32 cellular contexts compared by ENCODE assay signal in genomic region chr14:104183796-104184195, GRCh38.
"Had no signal": no experiment of that assay in that cellular context is flagged by ENCODE, and none has a peak within 500 bp of the region (broad histone marks: within the 10 kb centered on the region; RNA-seq: fewer than 3 reads in every experiment).

No MANE protein-coding gene starts in this region.

- H3K4me3 ChIP-seq: ascending aorta, breast epithelium, coronary artery, dorsolateral prefrontal cortex, esophagus squamous epithelium, gastroesophageal sphincter had no signal

- H3K4me1 Mint-ChIP-seq: activated CD4-positive, alpha-beta T cell treated with anti-CD3 and anti-CD28 coated beads for 36 hours; activated CD4-positive, alpha-beta T cell treated with anti-CD3 and anti-CD28 coated beads, Interleukin-2, amount 10 ng/mL, durations not matched to agents 24 days and 14 days; activated CD8-positive, alpha-beta memory T cell treated with anti-CD3 and anti-CD28 coated beads, Interleukin-2, amount 10 ng/mL, durations not matched to agents 7 days and 5 days; activated naive CD4-positive, alpha-beta T cell treated with anti-CD3 and anti-CD28 coated beads, Interleukin-2, amount 10 ng/mL, durations not matched to agents 7 days and 5 days; activated naive CD8-positive, alpha-beta T cell treated with anti-CD3 and anti-CD28 coated beads, Interleukin-2, amount 10 ng/mL, durations not matched to agents 7 days and 5 days; central memory CD8-positive, alpha-beta T cell; endodermal cell had no signal

- H3K27me3 Mint-ChIP-seq: activated CD4-positive, alpha-beta T cell treated with anti-CD3 and anti-CD28 coated beads for 36 hours; activated CD4-positive, alpha-beta T cell treated with anti-CD3 and anti-CD28 coated beads, Interleukin-2, amount 10 ng/mL, durations not matched to agents 24 days and 14 days; activated CD8-positive, alpha-beta memory T cell treated with anti-CD3 and anti-CD28 coated beads, Interleukin-2, amount 10 ng/mL, durations not matched to agents 7 days and 5 days; activated naive CD4-positive, alpha-beta T cell treated with anti-CD3 and anti-CD28 coated beads, Interleukin-2, amount 10 ng/mL, durations not matched to agents 7 days and 5 days; activated naive CD8-positive, alpha-beta T cell treated with anti-CD3 and anti-CD28 coated beads, Interleukin-2, amount 10 ng/mL, durations not matched to agents 7 days and 5 days; brain; T-helper 17 cell had no signal

- H3K9me3 ChIP-seq: ascending aorta, breast epithelium, esophagus squamous epithelium, gastroesophageal sphincter had no signal

- H3K4me1 ChIP-seq: ascending aorta, breast epithelium had no signal

- ATAC-seq: activated CD4-positive, alpha-beta T cell treated with anti-CD3 and anti-CD28 coated beads for 36 hours; activated CD8-positive, alpha-beta memory T cell treated with anti-CD3 and anti-CD28 coated beads, Interleukin-2, amount 10 ng/mL, durations not matched to agents 7 days and 5 days; activated CD8-positive, alpha-beta T cell treated with anti-CD3 and anti-CD28 coated beads, Interleukin-2, amount 10 ng/mL, durations not matched to agents 7 days and 5 days; activated naive CD4-positive, alpha-beta T cell treated with anti-CD3 and anti-CD28 coated beads, Interleukin-2, amount 50 U/mL, for 72 hours; gastroesophageal sphincter; T-helper 17 cell had no signal

- H3K27me3 ChIP-seq: ascending aorta had no signal

- H3K9me3 Mint-ChIP-seq: activated CD4-positive, alpha-beta memory T cell treated with anti-CD3 and anti-CD28 coated beads for 36 hours; activated CD4-positive, alpha-beta T cell treated with anti-CD3 and anti-CD28 coated beads, Interleukin-2, amount 10 ng/mL, durations not matched to agents 24 days and 14 days; activated naive CD4-positive, alpha-beta T cell treated with anti-CD3 and anti-CD28 coated beads, Interleukin-2, amount 10 ng/mL, durations not matched to agents 7 days and 5 days; activated naive CD4-positive, alpha-beta T cell treated with anti-CD3 and anti-CD28 coated beads, Interleukin-2, amount 50 U/mL, for 72 hours; activated naive CD8-positive, alpha-beta T cell treated with anti-CD3 and anti-CD28 coated beads, Interleukin-2, amount 10 ng/mL, durations not matched to agents 7 days and 5 days; activated T-helper 1 cell treated with anti-CD3 and anti-CD28 coated beads, Interleukin-12 subunit alpha, Interleukin-12 subunit beta, Interleukin-2, Interleukin-4 antibody, amounts not matched to agents 30 ng/mL and 10 ng/mL and 1 ng/mL, durations not matched to agents 14 hours and 24 hours and 36 hours; activated T-helper 2 cell treated with anti-CD3 and anti-CD28 coated beads, Interferon-gamma antibody, Interleukin-2, Interleukin-4, amounts not matched to agents 10 μg/mL and 5 μg/mL and 100 μg/mL, durations not matched to agents 14 hours and 24 hours and 36 hours; brain; central memory CD8-positive, alpha-beta T cell; dendritic cell treated with granulocyte-macrophage colony-stimulating factor and Interleukin-4, amounts not matched to agents 40 ng/mL and 50 ng/mL, for 4 days; endodermal cell; T-helper 2 cell treated with Interferon-gamma antibody and Interleukin-4, amounts not matched to agents 5 μg/mL and 100 μg/mL, for 36 hours had no signal

- H3K27ac Mint-ChIP-seq: activated CD4-positive, alpha-beta memory T cell treated with anti-CD3 and anti-CD28 coated beads for 36 hours; activated CD4-positive, alpha-beta T cell treated with anti-CD3 and anti-CD28 coated beads for 36 hours; activated CD4-positive, alpha-beta T cell treated with anti-CD3 and anti-CD28 coated beads, Interleukin-2, amount 10 ng/mL, durations not matched to agents 24 days and 14 days; activated CD8-positive, alpha-beta memory T cell treated with anti-CD3 and anti-CD28 coated beads, Interleukin-2, amount 10 ng/mL, durations not matched to agents 7 days and 5 days; activated CD8-positive, alpha-beta T cell treated with anti-CD3 and anti-CD28 coated beads, Interleukin-2, amount 10 ng/mL, durations not matched to agents 7 days and 5 days; activated naive CD4-positive, alpha-beta T cell treated with anti-CD3 and anti-CD28 coated beads, Interleukin-2, amount 10 ng/mL, durations not matched to agents 7 days and 5 days; activated naive CD4-positive, alpha-beta T cell treated with anti-CD3 and anti-CD28 coated beads, Interleukin-2, amount 50 U/mL, for 72 hours; activated naive CD8-positive, alpha-beta T cell treated with anti-CD3 and anti-CD28 coated beads, Interleukin-2, amount 10 ng/mL, durations not matched to agents 7 days and 5 days; activated T-helper 1 cell treated with anti-CD3 and anti-CD28 coated beads, Interleukin-12 subunit alpha, Interleukin-12 subunit beta, Interleukin-2, Interleukin-4 antibody, amounts not matched to agents 30 ng/mL and 10 ng/mL and 1 ng/mL, durations not matched to agents 14 hours and 24 hours and 36 hours; activated T-helper 2 cell treated with anti-CD3 and anti-CD28 coated beads, Interferon-gamma antibody, Interleukin-2, Interleukin-4, amounts not matched to agents 10 μg/mL and 5 μg/mL and 100 μg/mL, durations not matched to agents 14 hours and 24 hours and 36 hours; dendritic cell treated with granulocyte-macrophage colony-stimulating factor and Interleukin-4, amounts not matched to agents 40 ng/mL and 50 ng/mL, for 4 days; T-helper 17 cell; T-helper 2 cell treated with Interferon-gamma antibody and Interleukin-4, amounts not matched to agents 5 μg/mL and 100 μg/mL, for 36 hours had no signal

- DNase-seq: activated CD4-positive, alpha-beta memory T cell treated with anti-CD3 and anti-CD28 coated beads for 36 hours; activated CD4-positive, alpha-beta T cell treated with anti-CD3 and anti-CD28 coated beads for 36 hours; activated CD4-positive, alpha-beta T cell treated with anti-CD3 and anti-CD28 coated beads, Interleukin-2, amount 10 ng/mL, durations not matched to agents 24 days and 14 days; activated CD4-positive, CD25-positive, alpha-beta regulatory T cell; activated CD4-positive, CD25-positive, alpha-beta regulatory T cell treated with anti-CD3 and anti-CD28 coated beads, Interleukin-2, amount 50 U/mL, for 72 hours; activated CD8-positive, alpha-beta memory T cell treated with anti-CD3 and anti-CD28 coated beads, Interleukin-2, amount 10 ng/mL, durations not matched to agents 7 days and 5 days; activated CD8-positive, alpha-beta memory T cell treated with anti-CD3 and anti-CD28 coated beads, Interleukin-2, amount 50 U/mL, for 4 hours; activated CD8-positive, alpha-beta T cell treated with anti-CD3 and anti-CD28 coated beads, Interleukin-2, amount 10 ng/mL, durations not matched to agents 7 days and 5 days; activated effector memory CD4-positive, alpha-beta T cell treated with anti-CD3 and anti-CD28 coated beads, Interleukin-2, amount 50 U/mL, for 16 hours; activated naive CD4-positive, alpha-beta T cell treated with anti-CD3 and anti-CD28 coated beads, Interleukin-2, amount 10 ng/mL, durations not matched to agents 7 days and 5 days; activated naive CD8-positive, alpha-beta T cell treated with anti-CD3 and anti-CD28 coated beads, Interleukin-2, amount 10 ng/mL, durations not matched to agents 7 days and 5 days; activated T-cell treated with anti-CD3 and anti-CD28 coated beads, Interleukin-2, amount 50 U/mL, for 1 hour; activated T-cell treated with anti-CD3 and anti-CD28 coated beads, Interleukin-2, amount 50 U/mL, for 48 hours; dorsolateral prefrontal cortex; effector memory CD4-positive, alpha-beta T cell; esophagus squamous epithelium; foreskin melanocyte; T-helper 1 cell; T-helper 17 cell; T1000 had no signal

- H3K36me3 Mint-ChIP-seq: activated CD4-positive, alpha-beta memory T cell treated with anti-CD3 and anti-CD28 coated beads for 36 hours; activated CD8-positive, alpha-beta memory T cell treated with anti-CD3 and anti-CD28 coated beads, Interleukin-2, amount 10 ng/mL, durations not matched to agents 7 days and 5 days; activated naive CD4-positive, alpha-beta T cell treated with anti-CD3 and anti-CD28 coated beads, Interleukin-2, amount 10 ng/mL, durations not matched to agents 7 days and 5 days; activated naive CD4-positive, alpha-beta T cell treated with anti-CD3 and anti-CD28 coated beads, Interleukin-2, amount 50 U/mL, for 72 hours; activated naive CD8-positive, alpha-beta T cell treated with anti-CD3 and anti-CD28 coated beads, Interleukin-2, amount 10 ng/mL, durations not matched to agents 7 days and 5 days; brain had no signal

- H3K27ac ChIP-seq: ascending aorta, breast epithelium, coronary artery, dorsolateral prefrontal cortex had no signal

- H3K36me3 ChIP-seq: ascending aorta, breast epithelium, esophagus squamous epithelium, gastroesophageal sphincter had no signal

- H3K4me3 Mint-ChIP-seq: activated CD4-positive, alpha-beta memory T cell treated with anti-CD3 and anti-CD28 coated beads for 36 hours; activated CD4-positive, alpha-beta T cell treated with anti-CD3 and anti-CD28 coated beads for 36 hours; activated CD4-positive, alpha-beta T cell treated with anti-CD3 and anti-CD28 coated beads, Interleukin-2, amount 10 ng/mL, durations not matched to agents 24 days and 14 days; activated CD8-positive, alpha-beta memory T cell treated with anti-CD3 and anti-CD28 coated beads, Interleukin-2, amount 10 ng/mL, durations not matched to agents 7 days and 5 days; activated CD8-positive, alpha-beta T cell treated with anti-CD3 and anti-CD28 coated beads, Interleukin-2, amount 10 ng/mL, durations not matched to agents 7 days and 5 days; activated naive CD4-positive, alpha-beta T cell treated with anti-CD3 and anti-CD28 coated beads, Interleukin-2, amount 10 ng/mL, durations not matched to agents 7 days and 5 days; activated naive CD8-positive, alpha-beta T cell treated with anti-CD3 and anti-CD28 coated beads, Interleukin-2, amount 10 ng/mL, durations not matched to agents 7 days and 5 days; activated T-helper 1 cell treated with anti-CD3 and anti-CD28 coated beads, Interleukin-12 subunit alpha, Interleukin-12 subunit beta, Interleukin-2, Interleukin-4 antibody, amounts not matched to agents 30 ng/mL and 10 ng/mL and 1 ng/mL, durations not matched to agents 14 hours and 24 hours and 36 hours; brain; central memory CD8-positive, alpha-beta T cell; dendritic cell treated with granulocyte-macrophage colony-stimulating factor and Interleukin-4, amounts not matched to agents 40 ng/mL and 50 ng/mL, for 4 days; endodermal cell; T-helper 17 cell; T-helper 2 cell treated with Interferon-gamma antibody and Interleukin-4, amounts not matched to agents 5 μg/mL and 100 μg/mL, for 36 hours had no signal
